In the genomic region with DNA sequence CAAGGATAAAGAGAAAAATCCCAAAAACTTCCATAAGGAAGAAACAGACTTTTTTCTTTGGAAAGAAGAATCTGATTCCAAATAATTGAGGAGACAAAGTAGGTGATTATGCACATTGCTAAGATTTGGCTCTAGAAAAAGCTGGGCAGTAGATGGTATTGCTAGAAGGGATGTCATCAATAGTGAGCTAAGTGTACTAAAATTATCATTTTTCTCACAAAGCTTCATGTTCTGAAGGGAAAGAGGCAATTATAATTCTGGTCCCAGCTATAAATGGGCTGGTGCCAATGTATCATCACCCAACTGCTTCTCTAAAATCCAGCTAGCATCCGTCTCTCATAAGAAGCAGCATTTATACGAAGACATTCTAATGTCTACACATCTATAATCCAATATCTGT, we compare ENCODE assay signal across 2 cellular contexts.
TF ChIP-seq lines count a peak whose summit lies in the region.

No MANE protein-coding gene starts in this region.

TF ChIP-seq in SK-N-SH, 30 proteins besides CTCF, POLR2A, EP300 and RAD21:
- TF ChIP-seq FOXM1 (IDR thresholded peaks at IDR 0.05; ENCODE audit: low read depth) (no peak), NRF1 (IDR thresholded peaks at IDR 0.05; ENCODE audit: low read depth, low read length) (no peak), TCF12 (IDR thresholded peaks at IDR 0.05) (no peak), FOXJ3 (CRISPR knock-in tag; IDR thresholded peaks at IDR 0.05) (no peak), SMC3 (IDR thresholded peaks at IDR 0.05; ENCODE audit: low read depth, low read length) (no peak), POLR2AphosphoS5 (IDR thresholded peaks at IDR 0.05; ENCODE audit: low read depth, low read length) (no peak), NFIC (IDR thresholded peaks at IDR 0.05; ENCODE audit: borderline replicate concordance) (no peak), TEAD4 (IDR thresholded peaks at IDR 0.05; ENCODE audit: borderline replicate concordance, insufficient read depth) (no peak), JUND (IDR thresholded peaks at IDR 0.05) (no peak), MEF2A (IDR thresholded peaks at IDR 0.05; ENCODE audit: borderline replicate concordance, low read depth) (no peak), MXI1 (IDR thresholded peaks at IDR 0.05; ENCODE audit: low read depth, low read length) (no peak)
- TF ChIP-seq, protein P1, sequence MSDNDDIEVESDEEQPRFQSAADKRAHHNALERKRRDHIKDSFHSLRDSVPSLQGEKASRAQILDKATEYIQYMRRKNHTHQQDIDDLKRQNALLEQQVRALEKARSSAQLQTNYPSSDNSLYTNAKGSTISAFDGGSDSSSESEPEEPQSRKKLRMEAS (IDR thresholded peaks at IDR 0.05; ENCODE audit: low read depth), result no peak
- TF ChIP-seq, protein P2, sequence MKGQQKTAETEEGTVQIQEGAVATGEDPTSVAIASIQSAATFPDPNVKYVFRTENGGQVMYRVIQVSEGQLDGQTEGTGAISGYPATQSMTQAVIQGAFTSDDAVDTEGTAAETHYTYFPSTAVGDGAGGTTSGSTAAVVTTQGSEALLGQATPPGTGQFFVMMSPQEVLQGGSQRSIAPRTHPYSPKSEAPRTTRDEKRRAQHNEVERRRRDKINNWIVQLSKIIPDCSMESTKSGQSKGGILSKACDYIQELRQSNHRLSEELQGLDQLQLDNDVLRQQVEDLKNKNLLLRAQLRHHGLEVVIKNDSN (IDR thresholded peaks at IDR 0.05; ENCODE audit: borderline replicate concordance, low read depth), result no peak
- TF ChIP-seq, protein P3, sequence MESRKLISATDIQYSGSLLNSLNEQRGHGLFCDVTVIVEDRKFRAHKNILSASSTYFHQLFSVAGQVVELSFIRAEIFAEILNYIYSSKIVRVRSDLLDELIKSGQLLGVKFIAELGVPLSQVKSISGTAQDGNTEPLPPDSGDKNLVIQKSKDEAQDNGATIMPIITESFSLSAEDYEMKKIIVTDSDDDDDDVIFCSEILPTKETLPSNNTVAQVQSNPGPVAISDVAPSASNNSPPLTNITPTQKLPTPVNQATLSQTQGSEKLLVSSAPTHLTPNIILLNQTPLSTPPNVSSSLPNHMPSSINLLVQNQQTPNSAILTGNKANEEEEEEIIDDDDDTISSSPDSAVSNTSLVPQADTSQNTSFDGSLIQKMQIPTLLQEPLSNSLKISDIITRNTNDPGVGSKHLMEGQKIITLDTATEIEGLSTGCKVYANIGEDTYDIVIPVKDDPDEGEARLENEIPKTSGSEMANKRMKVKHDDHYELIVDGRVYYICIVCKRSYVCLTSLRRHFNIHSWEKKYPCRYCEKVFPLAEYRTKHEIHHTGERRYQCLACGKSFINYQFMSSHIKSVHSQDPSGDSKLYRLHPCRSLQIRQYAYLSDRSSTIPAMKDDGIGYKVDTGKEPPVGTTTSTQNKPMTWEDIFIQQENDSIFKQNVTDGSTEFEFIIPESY (IDR thresholded peaks at IDR 0.05; ENCODE audit: borderline replicate concordance, low read depth), result no peak

TF ChIP-seq in SK-N-SH treated with all-trans-retinoic acid at 6 μM for 48 hours, 23 proteins besides CTCF, POLR2A, EP300 and RAD21:
- no peak for TF ChIP-seq ESRRG (CRISPR knock-in tag; IDR thresholded peaks at IDR 0.05)
- TF ChIP-seq, protein P4, sequence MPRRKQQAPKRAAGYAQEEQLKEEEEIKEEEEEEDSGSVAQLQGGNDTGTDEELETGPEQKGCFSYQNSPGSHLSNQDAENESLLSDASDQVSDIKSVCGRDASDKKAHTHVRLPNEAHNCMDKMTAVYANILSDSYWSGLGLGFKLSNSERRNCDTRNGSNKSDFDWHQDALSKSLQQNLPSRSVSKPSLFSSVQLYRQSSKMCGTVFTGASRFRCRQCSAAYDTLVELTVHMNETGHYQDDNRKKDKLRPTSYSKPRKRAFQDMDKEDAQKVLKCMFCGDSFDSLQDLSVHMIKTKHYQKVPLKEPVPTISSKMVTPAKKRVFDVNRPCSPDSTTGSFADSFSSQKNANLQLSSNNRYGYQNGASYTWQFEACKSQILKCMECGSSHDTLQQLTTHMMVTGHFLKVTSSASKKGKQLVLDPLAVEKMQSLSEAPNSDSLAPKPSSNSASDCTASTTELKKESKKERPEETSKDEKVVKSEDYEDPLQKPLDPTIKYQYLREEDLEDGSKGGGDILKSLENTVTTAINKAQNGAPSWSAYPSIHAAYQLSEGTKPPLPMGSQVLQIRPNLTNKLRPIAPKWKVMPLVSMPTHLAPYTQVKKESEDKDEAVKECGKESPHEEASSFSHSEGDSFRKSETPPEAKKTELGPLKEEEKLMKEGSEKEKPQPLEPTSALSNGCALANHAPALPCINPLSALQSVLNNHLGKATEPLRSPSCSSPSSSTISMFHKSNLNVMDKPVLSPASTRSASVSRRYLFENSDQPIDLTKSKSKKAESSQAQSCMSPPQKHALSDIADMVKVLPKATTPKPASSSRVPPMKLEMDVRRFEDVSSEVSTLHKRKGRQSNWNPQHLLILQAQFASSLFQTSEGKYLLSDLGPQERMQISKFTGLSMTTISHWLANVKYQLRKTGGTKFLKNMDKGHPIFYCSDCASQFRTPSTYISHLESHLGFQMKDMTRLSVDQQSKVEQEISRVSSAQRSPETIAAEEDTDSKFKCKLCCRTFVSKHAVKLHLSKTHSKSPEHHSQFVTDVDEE (CRISPR knock-in tag; IDR thresholded peaks at IDR 0.05), result no peak
- TF ChIP-seq ZC3H10 (CRISPR knock-in tag; IDR thresholded peaks at IDR 0.05), result no peak
- TF ChIP-seq, protein P5, sequence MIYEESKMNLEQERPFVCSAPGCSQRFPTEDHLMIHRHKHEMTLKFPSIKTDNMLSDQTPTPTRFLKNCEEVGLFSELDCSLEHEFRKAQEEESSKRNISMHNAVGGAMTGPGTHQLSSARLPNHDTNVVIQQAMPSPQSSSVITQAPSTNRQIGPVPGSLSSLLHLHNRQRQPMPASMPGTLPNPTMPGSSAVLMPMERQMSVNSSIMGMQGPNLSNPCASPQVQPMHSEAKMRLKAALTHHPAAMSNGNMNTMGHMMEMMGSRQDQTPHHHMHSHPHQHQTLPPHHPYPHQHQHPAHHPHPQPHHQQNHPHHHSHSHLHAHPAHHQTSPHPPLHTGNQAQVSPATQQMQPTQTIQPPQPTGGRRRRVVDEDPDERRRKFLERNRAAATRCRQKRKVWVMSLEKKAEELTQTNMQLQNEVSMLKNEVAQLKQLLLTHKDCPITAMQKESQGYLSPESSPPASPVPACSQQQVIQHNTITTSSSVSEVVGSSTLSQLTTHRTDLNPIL (CRISPR knock-in tag; IDR thresholded peaks at IDR 0.05; ENCODE audit: low read depth), result no peak
- TF ChIP-seq CSDC2 (CRISPR knock-in tag; IDR thresholded peaks at IDR 0.05), result no peak
- TF ChIP-seq, protein P6, sequence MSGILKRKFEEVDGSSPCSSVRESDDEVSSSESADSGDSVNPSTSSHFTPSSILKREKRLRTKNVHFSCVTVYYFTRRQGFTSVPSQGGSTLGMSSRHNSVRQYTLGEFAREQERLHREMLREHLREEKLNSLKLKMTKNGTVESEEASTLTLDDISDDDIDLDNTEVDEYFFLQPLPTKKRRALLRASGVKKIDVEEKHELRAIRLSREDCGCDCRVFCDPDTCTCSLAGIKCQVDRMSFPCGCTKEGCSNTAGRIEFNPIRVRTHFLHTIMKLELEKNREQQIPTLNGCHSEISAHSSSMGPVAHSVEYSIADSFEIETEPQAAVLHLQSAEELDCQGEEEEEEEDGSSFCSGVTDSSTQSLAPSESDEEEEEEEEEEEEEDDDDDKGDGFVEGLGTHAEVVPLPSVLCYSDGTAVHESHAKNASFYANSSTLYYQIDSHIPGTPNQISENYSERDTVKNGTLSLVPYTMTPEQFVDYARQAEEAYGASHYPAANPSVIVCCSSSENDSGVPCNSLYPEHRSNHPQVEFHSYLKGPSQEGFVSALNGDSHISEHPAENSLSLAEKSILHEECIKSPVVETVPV (CRISPR knock-in tag; IDR thresholded peaks at IDR 0.05), result no peak
- TF ChIP-seq ZNF70 (CRISPR knock-in tag; IDR thresholded peaks at IDR 0.05), result no peak
- TF ChIP-seq PPARA (CRISPR knock-in tag; IDR thresholded peaks at IDR 0.05; ENCODE audit: borderline replicate concordance), result no peak
- no peak for TF ChIP-seq OSR1 (CRISPR knock-in tag; IDR thresholded peaks at IDR 0.05)
